Comparison of ENCODE assay signal across 10 cellular contexts in genomic region chr10:79267449-79267848, GRCh38.
A peak's percentile ranks its signal among the peaks of the same experiment; 100 is the strongest.
DNase-seq lines count a peak whose midpoint lies in the region; ATAC-seq, FAIRE-seq and TF ChIP-seq lines count a peak whose summit lies in the region.
"Had no signal": no experiment of that assay in that cellular context is flagged by ENCODE, and none has a peak within 500 bp of the region (broad histone marks: within the 10 kb centered on the region; RNA-seq: fewer than 3 reads in every experiment).

No MANE protein-coding gene starts in this region.

- FAIRE-seq in bronchial epithelial cell (lab: Jason Lieb, UNC), result no peak

- no peak overlapping the region for H3K9ac ChIP-seq in mucosa of rectum (ENCODE audit: low read depth in 1 of 2, low read length in 2 of 2)

- TF ChIP-seq CTCF in heart right ventricle (IDR thresholded peaks at IDR 0.05) (peak in 1 of 9 donors; percentile 15), bronchial epithelial cell (IDR thresholded peaks at IDR 0.05; ENCODE audit: insufficient read depth, low read length, severe bottlenecking) (peak; percentile 18)

- no peaks in the 10 kb centered on the region for H3K27me3 ChIP-seq in heart right ventricle
- H3K27me3 ChIP-seq in bronchial epithelial cell (ENCODE audit: control insufficient read depth, insufficient read depth, low read length), result no peaks in the 10 kb centered on the region
- H3K27me3 ChIP-seq in mucosa of rectum (ENCODE audit: control insufficient read depth in 2 of 2, insufficient read depth in 2 of 2, low read length in 2 of 2), result no peaks in the 10 kb centered on the region
- H3K27me3 ChIP-seq: SJCRH30 had no signal

- H3K9me3 ChIP-seq in heart right ventricle, result no peaks in the 10 kb centered on the region
- no peaks in the 10 kb centered on the region for H3K9me3 ChIP-seq in mucosa of rectum (ENCODE audit: control insufficient read depth in 2 of 2, low read length in 2 of 2)
- H3K9me3 ChIP-seq: SJCRH30 had no signal

- peaks cover 0 to 45% (median 0%) of the 10 kb centered on the region in 9 donors for H3K36me3 ChIP-seq in heart right ventricle
- H3K36me3 ChIP-seq in bronchial epithelial cell (ENCODE audit: control insufficient read depth, insufficient read depth, low read length), result peaks cover 7% of the 10 kb centered on the region
- H3K36me3 ChIP-seq in mucosa of rectum (ENCODE audit: control insufficient read depth in 2 of 2, insufficient read depth in 2 of 2, low read length in 2 of 2), result peaks cover 13 to 14% of the 10 kb centered on the region in 2 donors

- 76 to 77% methylated on average over 2 of the region's 2 CpGs for WGBS in heart right ventricle, 2 donors

- no peak for DNase-seq in heart right ventricle
- DNase-seq in cardiac septum (ENCODE audit: low spot score), result no peak
- no peak for DNase-seq in bronchial epithelial cell (ENCODE audit: low read depth)
- DNase-seq in DMS 273 treated with DMSO at 0.1 percent for 48 hours (lab: John Stamatoyannopoulos, UW), result no peak
- DNase-seq in NCI-H524 treated with DMSO at 0.1 percent for 48 hours (lab: John Stamatoyannopoulos, UW), result no peak
- no peak for DNase-seq in NCI-H2081 (lab: John Stamatoyannopoulos, UW)
- DNase-seq: kidney glomerular epithelial cell, SJCRH30 had no signal

- H3K4me3 ChIP-seq in heart right ventricle (no peak overlapping the region), bronchial epithelial cell (ENCODE audit: low read depth, low read length) (no peak overlapping the region), mucosa of rectum (ENCODE audit: low read length in 2 of 2) (no peak overlapping the region)
- H3K4me3 ChIP-seq: SJCRH30 had no signal

- ATAC-seq in heart right ventricle (no peak), HG02970 (IDR thresholded peaks at IDR 0.05; ENCODE audit: low FRiP score, unreplicated experiment) (no peak)

- peak overlapping the region in 9 of 10 donors; percentile 76 to 91 (median 85) for H3K27ac ChIP-seq in heart right ventricle
- H3K27ac ChIP-seq in mucosa of rectum (ENCODE audit: low read depth in 2 of 2, low read length in 2 of 2), result peak overlapping the region; percentile 66 to 80
- H3K27ac ChIP-seq: SJCRH30 had no signal

- intact Hi-C loops in heart right ventricle (cut with DNase I) (loop anchor here in 2 of 10 donors (2.0 to 5.0 kb wide), 2 partner anchors 25 to 45 kb away; no protein-coding TSS in a partner anchor), cardiac septum (cut with DNase I) (no loop called here)

- peaks cover 56 to 100% (median 94%) of the 10 kb centered on the region in 9 donors for H3K4me1 ChIP-seq in heart right ventricle
- H3K4me1 ChIP-seq in mucosa of rectum (ENCODE audit: control insufficient read depth in 2 of 2, insufficient read depth in 2 of 2, low read length in 2 of 2), result peaks cover 33 to 34% of the 10 kb centered on the region in 2 donors
- H3K4me1 ChIP-seq: SJCRH30 had no signal
